In genomic region chr4:72118017-72118416, GRCh38 we compare ENCODE assay signal across 1 cellular context.
TF ChIP-seq lines count a peak whose summit lies in the region.

No MANE protein-coding gene starts in this region.

TF ChIP-seq in GM12878, 131 proteins besides CTCF, POLR2A, EP300 and RAD21 (continued from another document):
- no peak for TF ChIP-seq POLR2AphosphoS5 (IDR thresholded peaks at IDR 0.05; ENCODE audit: low read length)
- TF ChIP-seq REST (IDR thresholded peaks at IDR 0.05; ENCODE audit: low read depth, low read length), result no peak
- no peak for TF ChIP-seq ZNF217 (IDR thresholded peaks at IDR 0.05)
- TF ChIP-seq ZBTB33 (IDR thresholded peaks at IDR 0.05), result peak; percentile 99
- no peak for TF ChIP-seq CBX5 (IDR thresholded peaks at IDR 0.05; ENCODE audit: low read depth)
- no peak for TF ChIP-seq ATF3 (IDR thresholded peaks at IDR 0.05; ENCODE audit: borderline replicate concordance, extremely low read depth, low read depth, low read length)
- peak; percentile 21; the same call in 1 of the 2 replicates for TF ChIP-seq ATF7 (IDR thresholded peaks at IDR 0.05; ENCODE audit: low read depth)
- TF ChIP-seq E2F4 (IDR thresholded peaks at IDR 0.05; ENCODE audit: low read depth, low read length), result no peak
